ENCODE assay signal across 9 cellular contexts in the genomic region with DNA sequence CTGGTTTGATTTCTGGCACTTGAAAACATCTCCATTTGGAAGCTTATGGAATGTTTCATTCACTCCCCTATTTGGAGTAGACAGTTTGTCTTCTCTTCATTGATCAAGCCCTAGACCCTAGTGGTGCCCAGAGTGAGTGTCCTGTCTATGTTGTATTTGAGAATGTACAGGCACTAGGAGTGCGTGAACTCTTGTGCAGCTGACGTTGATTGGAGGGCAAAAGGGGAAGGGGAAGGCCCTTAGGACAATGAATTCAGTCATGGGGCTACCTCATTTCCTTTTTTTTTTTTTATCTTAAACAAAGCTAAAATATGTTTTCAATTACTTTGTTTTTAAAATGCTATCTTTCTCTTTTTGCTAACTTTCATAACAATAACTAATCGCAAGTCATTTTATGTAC.
DNase-seq lines count a peak whose midpoint lies in the region; ATAC-seq and TF ChIP-seq lines count a peak whose summit lies in the region.
"Had no signal": no experiment of that assay in that cellular context is flagged by ENCODE, and none has a peak within 500 bp of the region (broad histone marks: within the 10 kb centered on the region; RNA-seq: fewer than 3 reads in every experiment).

No MANE protein-coding gene starts in this region.

- CTCF ChIA-PET in SK-N-SH (lab: Yijun Ruan, JAX), result interaction anchor here (1.4 to 2.1 kb wide), 3 partner anchors 11 to 190 kb away, joined by 3 to 11 read pairs (median 4); no protein-coding TSS in a partner anchor

- no peak overlapping the region for H2AFZ ChIP-seq in SK-N-SH (ENCODE audit: low read depth)

- H4K20me1 ChIP-seq in SK-N-SH (ENCODE audit: insufficient read depth), result peaks cover 5% of the 10 kb centered on the region; the same call in 1 of the 2 replicates

- peaks cover 30 to 59% of the 10 kb centered on the region in 2 experiments for H3K4me1 ChIP-seq in SK-N-SH (ENCODE audit: control insufficient read depth in 1 of 2, insufficient read depth in 2 of 2, low read depth in 1 of 2, low read length in 1 of 2)

- no peaks in the 10 kb centered on the region for H3K27me3 Mint-ChIP-seq in activated CD4-positive, alpha-beta T cell treated with anti-CD3 and anti-CD28 coated beads, Interleukin-2, amount 10 ng/mL, durations not matched to agents 24 days and 14 days
- no peaks in the 10 kb centered on the region for H3K27me3 Mint-ChIP-seq in stimulated activated naive B cell treated with anti-CD40 and anti-IgM and Interleukin-4, amounts not matched to agents 10 μg/mL and 1 μg/mL and 100 μg/mL, for 72 hours

- TF ChIP-seq RAD21 in SK-N-SH (IDR thresholded peaks at IDR 0.05; ENCODE audit: low read length), result no peak

- WGBS in SK-N-SH (ENCODE audit: low lambda C conversion rate), result 77% methylated on average over 3 of the region's 3 CpGs

- POLR2A ChIA-PET in SK-N-SH (lab: Yijun Ruan, JAX), result no interaction called here

- peak; percentile 75 to 81 for ATAC-seq in stimulated activated naive B cell treated with anti-CD40 and anti-IgM and Interleukin-4, amounts not matched to agents 10 μg/mL and 1 μg/mL and 100 μg/mL, for 72 hours (replicated peaks)
- no peak for ATAC-seq in GM19035 (IDR thresholded peaks at IDR 0.05; ENCODE audit: unreplicated experiment)

- peaks cover 77% of the 10 kb centered on the region for H3K4me1 Mint-ChIP-seq in activated CD4-positive, alpha-beta T cell treated with anti-CD3 and anti-CD28 coated beads, Interleukin-2, amount 10 ng/mL, durations not matched to agents 24 days and 14 days
- peaks cover 51 to 83% of the 10 kb centered on the region in 2 donors for H3K4me1 Mint-ChIP-seq in stimulated activated naive B cell treated with anti-CD40 and anti-IgM and Interleukin-4, amounts not matched to agents 10 μg/mL and 1 μg/mL and 100 μg/mL, for 72 hours

- H3K27ac Mint-ChIP-seq in activated CD4-positive, alpha-beta T cell treated with anti-CD3 and anti-CD28 coated beads, Interleukin-2, amount 10 ng/mL, durations not matched to agents 24 days and 14 days, result peak overlapping the region; percentile 73
- peak overlapping the region; percentile 88 for H3K27ac Mint-ChIP-seq in stimulated activated naive B cell treated with anti-CD40 and anti-IgM and Interleukin-4, amounts not matched to agents 10 μg/mL and 1 μg/mL and 100 μg/mL, for 72 hours

- H3K27ac ChIP-seq in SK-N-SH (ENCODE audit: low read depth in 2 of 2, low read length in 1 of 2), result peak overlapping the region; percentile 72 to 85

- no peaks in the 10 kb centered on the region for H3K27me3 ChIP-seq in SK-N-SH (ENCODE audit: insufficient read depth)

- peak overlapping the region; percentile 46; the same call in 1 of the 2 replicates for H3K4me2 ChIP-seq in SK-N-SH

- no peaks in the 10 kb centered on the region for H3K36me3 ChIP-seq in SK-N-SH (replicated peaks in 1 of 2; ENCODE audit: control insufficient read depth in 1 of 2, insufficient read depth in 2 of 2, low read length in 1 of 2)

- H3K79me2 ChIP-seq in SK-N-SH (ENCODE audit: insufficient read depth), result peaks cover 24% of the 10 kb centered on the region

- no peak for DNase-seq in activated CD4-positive, alpha-beta T cell treated with anti-CD3 and anti-CD28 coated beads, Interleukin-2, amount 10 ng/mL, durations not matched to agents 24 days and 14 days
- DNase-seq in activated CD4-positive, alpha-beta T cell treated with anti-CD3 and anti-CD28 coated beads, Interleukin-2, amount 50 U/mL, for 4 hours, result no peak
- no peak for DNase-seq in SK-N-SH
- DNase-seq in fibroblast of villous mesenchyme (ENCODE audit: low read depth), result peak; percentile 41
- DNase-seq in stimulated activated naive B cell treated with anti-CD40 and anti-IgM and Interleukin-4, amounts not matched to agents 10 μg/mL and 1 μg/mL and 100 μg/mL, for 72 hours, result peak; percentile 46
- DNase-seq in NCI-H510A (lab: John Stamatoyannopoulos, UW), result no peak
- DNase-seq in stimulated activated CD4-positive, alpha-beta T cell treated with anti-CD3 and anti-CD28 coated beads, Interleukin-2, amount 100 ng/mL, for 48 hours, result no peak
- DNase-seq: NCI-H1048 had no signal

- H3K36me3 Mint-ChIP-seq in activated CD4-positive, alpha-beta T cell treated with anti-CD3 and anti-CD28 coated beads, Interleukin-2, amount 10 ng/mL, durations not matched to agents 24 days and 14 days (ENCODE audit: low read depth), result peaks cover 4% of the 10 kb centered on the region
- H3K36me3 Mint-ChIP-seq in stimulated activated naive B cell treated with anti-CD40 and anti-IgM and Interleukin-4, amounts not matched to agents 10 μg/mL and 1 μg/mL and 100 μg/mL, for 72 hours, result peaks cover 4 to 5% of the 10 kb centered on the region in 2 donors

- no peaks in the 10 kb centered on the region for H3K9me3 ChIP-seq in SK-N-SH

- H3K9ac ChIP-seq in SK-N-SH, result no peak overlapping the region

- no peak overlapping the region for H3K4me3 ChIP-seq in SK-N-SH (ENCODE audit: low read depth in 2 of 2, low read length in 1 of 2)
- H3K4me3 ChIP-seq in fibroblast of villous mesenchyme (ENCODE audit: low read depth, low read length), result no peak overlapping the region

- H3F3A ChIP-seq in SK-N-SH (replicated peaks; ENCODE audit: insufficient read depth), result peaks cover 20% of the 10 kb centered on the region

- peak overlapping the region; percentile 62 for H3K4me3 Mint-ChIP-seq in activated CD4-positive, alpha-beta T cell treated with anti-CD3 and anti-CD28 coated beads, Interleukin-2, amount 10 ng/mL, durations not matched to agents 24 days and 14 days
- peak overlapping the region; percentile 20 to 36 for H3K4me3 Mint-ChIP-seq in stimulated activated naive B cell treated with anti-CD40 and anti-IgM and Interleukin-4, amounts not matched to agents 10 μg/mL and 1 μg/mL and 100 μg/mL, for 72 hours

- no peaks in the 10 kb centered on the region for H3K9me2 ChIP-seq in SK-N-SH

- no peak for TF ChIP-seq EP300 in SK-N-SH (IDR thresholded peaks at IDR 0.05; ENCODE audit: borderline replicate concordance in 1 of 2, low read depth in 1 of 2, low read length in 1 of 2)

- no peak for TF ChIP-seq CTCF in SK-N-SH (IDR thresholded peaks at IDR 0.05)
- TF ChIP-seq CTCF in fibroblast of villous mesenchyme (IDR thresholded peaks at IDR 0.05; ENCODE audit: insufficient read depth, low read depth, low read length), result no peak

- no peaks in the 10 kb centered on the region for H3K9me3 Mint-ChIP-seq in activated CD4-positive, alpha-beta T cell treated with anti-CD3 and anti-CD28 coated beads, Interleukin-2, amount 10 ng/mL, durations not matched to agents 24 days and 14 days
- no peaks in the 10 kb centered on the region for H3K9me3 Mint-ChIP-seq in stimulated activated naive B cell treated with anti-CD40 and anti-IgM and Interleukin-4, amounts not matched to agents 10 μg/mL and 1 μg/mL and 100 μg/mL, for 72 hours

- intact Hi-C loops in activated CD4-positive, alpha-beta T cell treated with anti-CD3 and anti-CD28 coated beads, Interleukin-2, amount 10 ng/mL, durations not matched to agents 24 days and 14 days (cut with micrococcal nuclease), result loop anchor here (10.0 kb wide), 1 partner anchor 791 kb away; no protein-coding TSS in a partner anchor

TF ChIP-seq in SK-N-SH, 30 proteins besides CTCF, POLR2A, EP300 and RAD21:
- no peak for TF ChIP-seq FOSL2 (IDR thresholded peaks at IDR 0.05; ENCODE audit: borderline replicate concordance, low read depth)
- TF ChIP-seq GATA2 (CRISPR knock-in tag; IDR thresholded peaks at IDR 0.05), result no peak
- no peak for TF ChIP-seq POLR2AphosphoS5 (IDR thresholded peaks at IDR 0.05; ENCODE audit: low read depth, low read length)
- TF ChIP-seq, protein P1, sequence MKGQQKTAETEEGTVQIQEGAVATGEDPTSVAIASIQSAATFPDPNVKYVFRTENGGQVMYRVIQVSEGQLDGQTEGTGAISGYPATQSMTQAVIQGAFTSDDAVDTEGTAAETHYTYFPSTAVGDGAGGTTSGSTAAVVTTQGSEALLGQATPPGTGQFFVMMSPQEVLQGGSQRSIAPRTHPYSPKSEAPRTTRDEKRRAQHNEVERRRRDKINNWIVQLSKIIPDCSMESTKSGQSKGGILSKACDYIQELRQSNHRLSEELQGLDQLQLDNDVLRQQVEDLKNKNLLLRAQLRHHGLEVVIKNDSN (IDR thresholded peaks at IDR 0.05; ENCODE audit: borderline replicate concordance, low read depth), result no peak
- no peak for TF ChIP-seq FOXJ3 (CRISPR knock-in tag; IDR thresholded peaks at IDR 0.05)
- TF ChIP-seq, protein P2, sequence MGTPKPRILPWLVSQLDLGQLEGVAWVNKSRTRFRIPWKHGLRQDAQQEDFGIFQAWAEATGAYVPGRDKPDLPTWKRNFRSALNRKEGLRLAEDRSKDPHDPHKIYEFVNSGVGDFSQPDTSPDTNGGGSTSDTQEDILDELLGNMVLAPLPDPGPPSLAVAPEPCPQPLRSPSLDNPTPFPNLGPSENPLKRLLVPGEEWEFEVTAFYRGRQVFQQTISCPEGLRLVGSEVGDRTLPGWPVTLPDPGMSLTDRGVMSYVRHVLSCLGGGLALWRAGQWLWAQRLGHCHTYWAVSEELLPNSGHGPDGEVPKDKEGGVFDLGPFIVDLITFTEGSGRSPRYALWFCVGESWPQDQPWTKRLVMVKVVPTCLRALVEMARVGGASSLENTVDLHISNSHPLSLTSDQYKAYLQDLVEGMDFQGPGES (IDR thresholded peaks at IDR 0.05; ENCODE audit: low read depth, low read length), result no peak
- TF ChIP-seq RCOR1 (IDR thresholded peaks at IDR 0.05; ENCODE audit: low read length), result no peak
- no peak for TF ChIP-seq YY1 (IDR thresholded peaks at IDR 0.05; ENCODE audit: low read depth)
- TF ChIP-seq, protein P3, sequence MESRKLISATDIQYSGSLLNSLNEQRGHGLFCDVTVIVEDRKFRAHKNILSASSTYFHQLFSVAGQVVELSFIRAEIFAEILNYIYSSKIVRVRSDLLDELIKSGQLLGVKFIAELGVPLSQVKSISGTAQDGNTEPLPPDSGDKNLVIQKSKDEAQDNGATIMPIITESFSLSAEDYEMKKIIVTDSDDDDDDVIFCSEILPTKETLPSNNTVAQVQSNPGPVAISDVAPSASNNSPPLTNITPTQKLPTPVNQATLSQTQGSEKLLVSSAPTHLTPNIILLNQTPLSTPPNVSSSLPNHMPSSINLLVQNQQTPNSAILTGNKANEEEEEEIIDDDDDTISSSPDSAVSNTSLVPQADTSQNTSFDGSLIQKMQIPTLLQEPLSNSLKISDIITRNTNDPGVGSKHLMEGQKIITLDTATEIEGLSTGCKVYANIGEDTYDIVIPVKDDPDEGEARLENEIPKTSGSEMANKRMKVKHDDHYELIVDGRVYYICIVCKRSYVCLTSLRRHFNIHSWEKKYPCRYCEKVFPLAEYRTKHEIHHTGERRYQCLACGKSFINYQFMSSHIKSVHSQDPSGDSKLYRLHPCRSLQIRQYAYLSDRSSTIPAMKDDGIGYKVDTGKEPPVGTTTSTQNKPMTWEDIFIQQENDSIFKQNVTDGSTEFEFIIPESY (IDR thresholded peaks at IDR 0.05; ENCODE audit: borderline replicate concordance, low read depth), result no peak
- TF ChIP-seq SMC3 (IDR thresholded peaks at IDR 0.05; ENCODE audit: low read depth, low read length), result no peak
- TF ChIP-seq RFX5 (IDR thresholded peaks at IDR 0.05; ENCODE audit: low read length), result no peak
- no peak for TF ChIP-seq ELF1 (IDR thresholded peaks at IDR 0.05)
- no peak for TF ChIP-seq EZH2phosphoT487 (IDR thresholded peaks at IDR 0.05; ENCODE audit: borderline replicate concordance, low read depth)

Comparison
In these comparisons a context has a peak if more than half of its experiments do, and no peak if none do; other contexts are left out.
1. DNase-seq: peak in fibroblast of villous mesenchyme (single experiment) and stimulated activated naive B cell treated with anti-CD40 and anti-IgM and Interleukin-4, amounts not matched to agents 10 μg/mL and 1 μg/mL and 100 μg/mL, for 72 hours (single experiment); none in activated CD4-positive, alpha-beta T cell treated with anti-CD3 and anti-CD28 coated beads, Interleukin-2, amount 10 ng/mL, durations not matched to agents 24 days and 14 days (single experiment), activated CD4-positive, alpha-beta T cell treated with anti-CD3 and anti-CD28 coated beads, Interleukin-2, amount 50 U/mL, for 4 hours (0 of 2), SK-N-SH (single experiment), NCI-H510A (single experiment) and stimulated activated CD4-positive, alpha-beta T cell treated with anti-CD3 and anti-CD28 coated beads, Interleukin-2, amount 100 ng/mL, for 48 hours (0 of 2).